Comparison of ENCODE assay signal across 1 cellular context in genomic region chr4:55546633-55547460, GRCh38.
TF ChIP-seq lines count a peak whose summit lies in the region.

A gene with protein sequence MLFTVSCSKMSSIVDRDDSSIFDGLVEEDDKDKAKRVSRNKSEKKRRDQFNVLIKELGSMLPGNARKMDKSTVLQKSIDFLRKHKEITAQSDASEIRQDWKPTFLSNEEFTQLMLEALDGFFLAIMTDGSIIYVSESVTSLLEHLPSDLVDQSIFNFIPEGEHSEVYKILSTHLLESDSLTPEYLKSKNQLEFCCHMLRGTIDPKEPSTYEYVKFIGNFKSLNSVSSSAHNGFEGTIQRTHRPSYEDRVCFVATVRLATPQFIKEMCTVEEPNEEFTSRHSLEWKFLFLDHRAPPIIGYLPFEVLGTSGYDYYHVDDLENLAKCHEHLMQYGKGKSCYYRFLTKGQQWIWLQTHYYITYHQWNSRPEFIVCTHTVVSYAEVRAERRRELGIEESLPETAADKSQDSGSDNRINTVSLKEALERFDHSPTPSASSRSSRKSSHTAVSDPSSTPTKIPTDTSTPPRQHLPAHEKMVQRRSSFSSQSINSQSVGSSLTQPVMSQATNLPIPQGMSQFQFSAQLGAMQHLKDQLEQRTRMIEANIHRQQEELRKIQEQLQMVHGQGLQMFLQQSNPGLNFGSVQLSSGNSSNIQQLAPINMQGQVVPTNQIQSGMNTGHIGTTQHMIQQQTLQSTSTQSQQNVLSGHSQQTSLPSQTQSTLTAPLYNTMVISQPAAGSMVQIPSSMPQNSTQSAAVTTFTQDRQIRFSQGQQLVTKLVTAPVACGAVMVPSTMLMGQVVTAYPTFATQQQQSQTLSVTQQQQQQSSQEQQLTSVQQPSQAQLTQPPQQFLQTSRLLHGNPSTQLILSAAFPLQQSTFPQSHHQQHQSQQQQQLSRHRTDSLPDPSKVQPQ (minus strand): TSS chr4:55546909. CDS start chr4:55482785, 64,124 bp downstream.

TF ChIP-seq in GM12878, 131 proteins besides CTCF, POLR2A, EP300 and RAD21 (continued from another document):
- TF ChIP-seq, protein P1, sequence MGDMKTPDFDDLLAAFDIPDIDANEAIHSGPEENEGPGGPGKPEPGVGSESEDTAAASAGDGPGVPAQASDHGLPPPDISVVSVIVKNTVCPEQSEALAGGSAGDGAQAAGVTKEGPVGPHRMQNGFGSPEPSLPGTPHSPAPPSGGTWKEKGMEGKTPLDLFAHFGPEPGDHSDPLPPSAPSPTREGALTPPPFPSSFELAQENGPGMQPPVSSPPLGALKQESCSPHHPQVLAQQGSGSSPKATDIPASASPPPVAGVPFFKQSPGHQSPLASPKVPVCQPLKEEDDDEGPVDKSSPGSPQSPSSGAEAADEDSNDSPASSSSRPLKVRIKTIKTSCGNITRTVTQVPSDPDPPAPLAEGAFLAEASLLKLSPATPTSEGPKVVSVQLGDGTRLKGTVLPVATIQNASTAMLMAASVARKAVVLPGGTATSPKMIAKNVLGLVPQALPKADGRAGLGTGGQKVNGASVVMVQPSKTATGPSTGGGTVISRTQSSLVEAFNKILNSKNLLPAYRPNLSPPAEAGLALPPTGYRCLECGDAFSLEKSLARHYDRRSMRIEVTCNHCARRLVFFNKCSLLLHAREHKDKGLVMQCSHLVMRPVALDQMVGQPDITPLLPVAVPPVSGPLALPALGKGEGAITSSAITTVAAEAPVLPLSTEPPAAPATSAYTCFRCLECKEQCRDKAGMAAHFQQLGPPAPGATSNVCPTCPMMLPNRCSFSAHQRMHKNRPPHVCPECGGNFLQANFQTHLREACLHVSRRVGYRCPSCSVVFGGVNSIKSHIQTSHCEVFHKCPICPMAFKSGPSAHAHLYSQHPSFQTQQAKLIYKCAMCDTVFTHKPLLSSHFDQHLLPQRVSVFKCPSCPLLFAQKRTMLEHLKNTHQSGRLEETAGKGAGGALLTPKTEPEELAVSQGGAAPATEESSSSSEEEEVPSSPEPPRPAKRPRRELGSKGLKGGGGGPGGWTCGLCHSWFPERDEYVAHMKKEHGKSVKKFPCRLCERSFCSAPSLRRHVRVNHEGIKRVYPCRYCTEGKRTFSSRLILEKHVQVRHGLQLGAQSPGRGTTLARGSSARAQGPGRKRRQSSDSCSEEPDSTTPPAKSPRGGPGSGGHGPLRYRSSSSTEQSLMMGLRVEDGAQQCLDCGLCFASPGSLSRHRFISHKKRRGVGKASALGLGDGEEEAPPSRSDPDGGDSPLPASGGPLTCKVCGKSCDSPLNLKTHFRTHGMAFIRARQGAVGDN (IDR thresholded peaks at IDR 0.05), result no peak
- TF ChIP-seq IKZF1 (conservative IDR thresholded peaks at IDR 0.05) (peak; percentile 85), ZNF207 (IDR thresholded peaks at IDR 0.05; ENCODE audit: borderline replicate concordance) (peak; percentile 79; the same call in 1 of the 2 replicates), TAF1 (IDR thresholded peaks at IDR 0.05; ENCODE audit: borderline replicate concordance, low read depth, low read length) (0 out of 2 replicates have a peak, but pooled peaks have one; percentile 33), BACH1 (IDR thresholded peaks at IDR 0.05; ENCODE audit: borderline replicate concordance) (peak; percentile 36; the same call in 1 of the 2 replicates), GATAD2B (conservative IDR thresholded peaks at IDR 0.05; ENCODE audit: low read depth) (peak; percentile 55; the same call in 1 of the 2 replicates), HDGF (IDR thresholded peaks at IDR 0.05) (no peak), NBN (IDR thresholded peaks at IDR 0.05) (0 out of 2 replicates have a peak, but pooled peaks have one; percentile 28), CHD2 (IDR thresholded peaks at IDR 0.05; ENCODE audit: borderline replicate concordance, low read depth, low read length) (0 out of 2 replicates have a peak, but pooled peaks have one; percentile 42), MEF2A (IDR thresholded peaks at IDR 0.05; ENCODE audit: insufficient read depth, low read depth, low read length) (0 out of 2 replicates have a peak, but pooled peaks have one; percentile 20), ZNF592 (IDR thresholded peaks at IDR 0.05) (no peak), TCF7 (IDR thresholded peaks at IDR 0.05; ENCODE audit: borderline replicate concordance) (no peak), RFX5 (IDR thresholded peaks at IDR 0.05; ENCODE audit: low read depth, low read length) (peak; percentile 11; the same call in 1 of the 2 replicates), NR2F1 (conservative IDR thresholded peaks at IDR 0.05) (peak; percentile 33; the same call in 1 of the 2 replicates), MXI1 (IDR thresholded peaks at IDR 0.05; ENCODE audit: low read depth, low read length) (peak; percentile 44), TCF12 (IDR thresholded peaks at IDR 0.05; ENCODE audit: low read depth, low read length) (0 out of 2 replicates have a peak, but pooled peaks have one; percentile 4), RELB (IDR thresholded peaks at IDR 0.05; ENCODE audit: low read depth) (peak; percentile 33; the same call in 1 of the 2 replicates), DPF2 (IDR thresholded peaks at IDR 0.05) (peak; percentile 55), PBX3 (IDR thresholded peaks at IDR 0.05; ENCODE audit: insufficient replicate concordance, low read depth, low read length) (no peak), CREB1 (IDR thresholded peaks at IDR 0.05; ENCODE audit: low read depth) (peak; percentile 55; the same call in 1 of the 2 replicates), EGR1 (IDR thresholded peaks at IDR 0.05; ENCODE audit: borderline replicate concordance in 1 of 2, low read depth in 2 of 2, low read length in 2 of 2) (0 out of 3 replicates have a peak, but pooled peaks of 1 of the 2 experiments have one; percentile 1), EED (IDR thresholded peaks at IDR 0.05; ENCODE audit: low read depth) (peak; percentile 77), CHD1 (IDR thresholded peaks at IDR 0.05; ENCODE audit: low read depth, low read length) (no peak), RELA (IDR thresholded peaks at IDR 0.05; ENCODE audit: borderline replicate concordance, partially characterized antibody) (peak; percentile 16), SIN3A (IDR thresholded peaks at IDR 0.05; ENCODE audit: low read depth, low read length) (no peak), YY1 (IDR thresholded peaks at IDR 0.05; ENCODE audit: low read depth, low read length) (peak; percentile 12; the same call in 1 of the 2 replicates), BHLHE40 (IDR thresholded peaks at IDR 0.05; ENCODE audit: borderline replicate concordance in 1 of 2, low read depth in 2 of 2, low read length in 1 of 2) (peak; percentile 13 to 58; a peak in 2 of 4 replicates), ASH2L (IDR thresholded peaks at IDR 0.05; ENCODE audit: borderline replicate concordance, low read depth) (peak; percentile 84; the same call in 1 of the 2 replicates), IKZF2 (IDR thresholded peaks at IDR 0.05) (peak; percentile 42 to 54; a peak in 3 of 4 replicates), HSF1 (IDR thresholded peaks at IDR 0.05; ENCODE audit: low read depth, low read length) (no peak)
- TF ChIP-seq, protein P2, sequence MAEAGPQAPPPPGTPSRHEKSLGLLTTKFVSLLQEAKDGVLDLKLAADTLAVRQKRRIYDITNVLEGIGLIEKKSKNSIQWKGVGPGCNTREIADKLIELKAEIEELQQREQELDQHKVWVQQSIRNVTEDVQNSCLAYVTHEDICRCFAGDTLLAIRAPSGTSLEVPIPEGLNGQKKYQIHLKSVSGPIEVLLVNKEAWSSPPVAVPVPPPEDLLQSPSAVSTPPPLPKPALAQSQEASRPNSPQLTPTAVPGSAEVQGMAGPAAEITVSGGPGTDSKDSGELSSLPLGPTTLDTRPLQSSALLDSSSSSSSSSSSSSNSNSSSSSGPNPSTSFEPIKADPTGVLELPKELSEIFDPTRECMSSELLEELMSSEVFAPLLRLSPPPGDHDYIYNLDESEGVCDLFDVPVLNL (IDR thresholded peaks at IDR 0.05; ENCODE audit: low read depth, low read length), result no peak
